ENCODE assay signal across 31 cellular contexts in the genomic region with DNA sequence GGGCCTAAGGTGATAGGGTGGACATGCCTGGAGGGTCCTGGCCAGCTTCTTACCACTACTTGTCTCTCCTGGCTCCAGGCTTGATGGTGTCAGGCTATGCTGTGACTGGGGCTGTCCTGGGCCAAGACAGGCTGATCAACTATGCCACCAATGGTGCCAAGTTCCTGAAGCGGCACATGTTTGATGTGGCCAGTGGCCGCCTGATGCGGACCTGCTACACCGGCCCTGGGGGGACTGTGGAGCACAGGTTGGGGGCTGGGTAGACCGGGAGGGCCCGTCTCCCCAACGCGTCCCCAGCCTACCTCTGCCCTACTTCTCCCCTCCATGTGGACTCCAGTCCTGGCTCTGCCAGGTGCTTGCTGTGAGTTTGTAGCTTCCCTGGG. TPM values are rescaled to one million over a fixed set of nuclear protein-coding genes. Genes with fewer than 3 reads are reported as not detected.
"Had no signal": no experiment of that assay in that cellular context is flagged by ENCODE, and none has a peak within 500 bp of the region (broad histone marks: within the 10 kb centered on the region; RNA-seq: fewer than 3 reads in every experiment).

No MANE protein-coding gene starts in this region.

- H3K4me3 ChIP-seq: esophagus muscularis mucosa, gastrocnemius medialis had no signal

- H3K27ac Mint-ChIP-seq: activated CD4-positive, alpha-beta T cell treated with anti-CD3 and anti-CD28 coated beads, Interleukin-2, amount 10 ng/mL, durations not matched to agents 7 days and 5 days; activated CD8-positive, alpha-beta T cell treated with anti-CD3 and anti-CD28 coated beads for 36 hours; activated naive CD8-positive, alpha-beta T cell; activated T-helper 17 cell treated with anti-CD3 and anti-CD28 coated beads, Interleukin-2, amount 50 U/mL, for 72 hours; effector memory CD8-positive, alpha-beta T cell; T-cell; T-helper 1 cell treated with Interleukin-12 subunit alpha and Interleukin-12 subunit beta and Interleukin-4 antibody, amounts not matched to agents 30 μg/mL and 1 μg/mL, for 36 hours; WTC11 had no signal

- H3K36me3 Mint-ChIP-seq: activated naive CD8-positive, alpha-beta T cell; WTC11 had no signal

- H3K27me3 ChIP-seq: brain microvascular endothelial cell, foreskin keratinocyte, gastrocnemius medialis had no signal

- H3K27me3 Mint-ChIP-seq: activated CD8-positive, alpha-beta T cell treated with anti-CD3 and anti-CD28 coated beads for 36 hours; activated naive CD8-positive, alpha-beta T cell; activated T-helper 17 cell treated with anti-CD3 and anti-CD28 coated beads, Interleukin-2, amount 50 U/mL, for 72 hours; central memory CD8-positive, alpha-beta T cell; T-cell had no signal

- H3K27ac ChIP-seq: brain microvascular endothelial cell, foreskin keratinocyte had no signal

- H3K4me3 Mint-ChIP-seq: activated CD4-positive, alpha-beta T cell treated with anti-CD3 and anti-CD28 coated beads, Interleukin-2, amount 10 ng/mL, durations not matched to agents 7 days and 5 days; activated CD8-positive, alpha-beta T cell treated with anti-CD3 and anti-CD28 coated beads for 36 hours; activated naive CD8-positive, alpha-beta T cell; activated T-cell treated with anti-CD3 and anti-CD28 coated beads, Interleukin-2, amount 50 U/mL, for 4 hours; activated T-helper 17 cell treated with anti-CD3 and anti-CD28 coated beads, Interleukin-2, amount 50 U/mL, for 72 hours; central memory CD8-positive, alpha-beta T cell; effector memory CD8-positive, alpha-beta T cell; T-cell; T-helper 1 cell treated with Interleukin-12 subunit alpha and Interleukin-12 subunit beta and Interleukin-4 antibody, amounts not matched to agents 30 μg/mL and 1 μg/mL, for 36 hours; WTC11 had no signal

- H3K9me3 Mint-ChIP-seq: activated CD4-positive, alpha-beta T cell treated with anti-CD3 and anti-CD28 coated beads, Interleukin-2, amount 10 ng/mL, durations not matched to agents 7 days and 5 days; activated CD8-positive, alpha-beta T cell treated with anti-CD3 and anti-CD28 coated beads for 36 hours; activated T-cell treated with anti-CD3 and anti-CD28 coated beads, Interleukin-2, amount 50 U/mL, for 4 hours; activated T-helper 17 cell treated with anti-CD3 and anti-CD28 coated beads, Interleukin-2, amount 50 U/mL, for 72 hours; central memory CD8-positive, alpha-beta T cell; effector memory CD8-positive, alpha-beta T cell; T-cell; T-helper 1 cell treated with Interleukin-12 subunit alpha and Interleukin-12 subunit beta and Interleukin-4 antibody, amounts not matched to agents 30 μg/mL and 1 μg/mL, for 36 hours; WTC11 had no signal

- H3K9me3 ChIP-seq: esophagus muscularis mucosa, gastrocnemius medialis had no signal

- ATAC-seq: activated CD8-positive, alpha-beta T cell treated with anti-CD3 and anti-CD28 coated beads for 36 hours; activated T-cell treated with anti-CD3 and anti-CD28 coated beads, Interleukin-2, amount 50 U/mL, for 4 hours; activated T-helper 17 cell treated with anti-CD3 and anti-CD28 coated beads, Interleukin-2, amount 50 U/mL, for 72 hours; effector memory CD8-positive, alpha-beta T cell; foreskin keratinocyte; T-cell had no signal

- FAIRE-seq: bronchial epithelial cell, colon, TTC549 had no signal

- DNase-seq: activated CD4-positive, alpha-beta T cell treated with anti-CD3 and anti-CD28 coated beads for 1 hour; activated CD4-positive, alpha-beta T cell treated with anti-CD3 and anti-CD28 coated beads for 4 hours; activated CD4-positive, alpha-beta T cell treated with anti-CD3 and anti-CD28 coated beads, Interleukin-2, amount 10 ng/mL, durations not matched to agents 7 days and 5 days; activated CD4-positive, alpha-beta T cell treated with anti-CD3 and anti-CD28 coated beads, Interleukin-2, amount 50 U/mL, for 4 hours; activated CD8-positive, alpha-beta memory T cell treated with anti-CD3 and anti-CD28 coated beads for 24 hours; activated effector memory CD4-positive, alpha-beta T cell treated with Interleukin-2 at 50 U/mL for 16 hours; activated gamma-delta T cell treated with Interleukin-2 at 50 U/mL for 16 hours; activated naive CD4-positive, alpha-beta T cell treated with anti-CD3 and anti-CD28 coated beads, Interleukin-2, amount 50 U/mL, for 16 hours; activated naive CD4-positive, alpha-beta T cell treated with Interleukin-2 at 50 U/mL for 16 hours; activated T-cell treated with anti-CD3 and anti-CD28 coated beads, Interleukin-2, amount 50 U/mL, for 4 hours; cortex of kidney; effector CD4-positive, alpha-beta T cell; effector memory CD8-positive, alpha-beta T cell; foreskin keratinocyte; T-cell; T-helper 9 cell had no signal

RNA-seq across cellular contexts. Expression of gene CACNA1G, which starts 9.1 kb away (rescaled TPM):
- total RNA-seq: activated CD4-positive, alpha-beta T cell treated with anti-CD3 and anti-CD28 coated beads, Interleukin-2, amount 10 ng/mL, durations not matched to agents 7 days and 5 days; bronchial epithelial cell; dermis blood vessel endothelial cell; T-cell; T-helper 2 cell treated with Interferon-gamma antibody and Interleukin-4, amounts not matched to agents 100 ng/mL and 5 ng/mL, for 36 hours had no signal

RNA-seq across cellular contexts. Expression of gene EPN3, which starts 18.9 kb away (rescaled TPM):
- total RNA-seq: activated CD4-positive, alpha-beta T cell treated with anti-CD3 and anti-CD28 coated beads, Interleukin-2, amount 10 ng/mL, durations not matched to agents 7 days and 5 days; activated CD8-positive, alpha-beta T cell treated with anti-CD3 and anti-CD28 coated beads for 36 hours; activated T-helper 17 cell treated with anti-CD3 and anti-CD28 coated beads, Interleukin-2, amount 50 U/mL, for 72 hours; chondrocyte; esophagus muscularis mucosa; gastrocnemius medialis; T-helper 2 cell treated with Interferon-gamma antibody and Interleukin-4, amounts not matched to agents 100 ng/mL and 5 ng/mL, for 36 hours had no signal

RNA-seq across cellular contexts. Expression of gene MYCBPAP, which starts 43.2 kb away (rescaled TPM):
- total RNA-seq: gastrocnemius medialis had no signal
